In the genomic region with DNA sequence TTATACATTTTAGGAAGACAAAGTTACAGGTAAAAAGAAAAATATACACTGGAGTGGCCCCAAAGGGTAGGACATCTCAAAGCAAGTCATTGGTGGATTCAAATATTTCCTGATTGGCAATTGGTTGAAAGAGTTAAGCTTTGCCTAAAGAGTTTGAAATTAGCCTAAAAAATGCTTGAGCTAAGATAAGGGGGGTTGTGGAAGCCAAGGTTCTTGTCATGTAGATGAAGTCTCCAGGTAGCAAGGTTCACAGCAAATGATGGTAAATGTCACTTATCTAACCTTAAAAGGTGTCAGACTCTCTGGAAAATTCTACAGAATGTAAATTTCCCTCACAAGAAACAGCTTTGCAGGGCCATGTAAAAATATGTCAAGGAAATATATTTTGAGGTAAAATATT, we compare ENCODE assay signal across 25 cellular contexts.
"Had no signal": no experiment of that assay in that cellular context is flagged by ENCODE, and none has a peak within 500 bp of the region (broad histone marks: within the 10 kb centered on the region; RNA-seq: fewer than 3 reads in every experiment).

No MANE protein-coding gene starts in this region.

- H3K36me3 ChIP-seq: Peyer's patch, SJCRH30 had no signal

- H3K4me3 ChIP-seq: PC-9, Peyer's patch, SJCRH30 had no signal

- ATAC-seq: Right ventricle myocardium inferior, SK-N-SH treated with all-trans-retinoic acid at 6 μM for 48 hours had no signal

- H3K4me2 ChIP-seq: PC-9 had no signal

- H3K27ac ChIP-seq: HL-60, PC-9, Peyer's patch, SJCRH30 had no signal

- H3K4me1 ChIP-seq: Peyer's patch, SJCRH30 had no signal

- DNase-seq: KBM-7; MV-4-11; NCI-H1048; NCI-H1105; NCI-H1417; NCI-H1436 treated with DMSO at 0.1 percent for 48 hours; NCI-H1694 treated with DMSO at 0.1 percent for 48 hours; NCI-H1930; NCI-H2081; NCI-H2107; NCI-H2227 treated with DMSO at 0.1 percent for 48 hours; NCI-H446; NCI-H510A; NCI-H524 treated with DMSO at 0.1 percent for 48 hours; NCI-H69; NCI-H774; NK-92 treated with Interleukin-12 subunit alpha and Interleukin-12 subunit beta, amount 100 ng/mL, for 24 hours; OCI-M1; PC-9; Peyer's patch; SHP77 treated with DMSO at 0.1 percent for 48 hours; SJCRH30 had no signal

- H3K27me3 ChIP-seq: Peyer's patch, SJCRH30 had no signal

- H3K9me3 ChIP-seq: Peyer's patch had no signal
